ENCODE assay signal across 30 cellular contexts in genomic region chr6:110409794-110410193, GRCh38. TPM values are rescaled to one million over a fixed set of nuclear protein-coding genes. Genes with fewer than 3 reads are reported as not detected.
DNase-seq lines count a peak whose midpoint lies in the region; ATAC-seq, FAIRE-seq and TF ChIP-seq lines count a peak whose summit lies in the region.
"Had no signal": no experiment of that assay in that cellular context is flagged by ENCODE, and none has a peak within 500 bp of the region (broad histone marks: within the 10 kb centered on the region; RNA-seq: fewer than 3 reads in every experiment).

No MANE protein-coding gene starts in this region.

- in situ Hi-C loops in HepG2 (cut with HindIII; ENCODE audit: extremely low pct_ligation_motif_present, low pct_unique_long_range_greater_than_20kb) = no loop called here
- in situ Hi-C loops in K562 (cut with MboI) = no loop called here

- CTCF ChIA-PET in HepG2 (lab: Yijun Ruan, JAX; ENCODE audit: low intra/inter-chr PET ratio, low total read pairs) (no interaction called here), K562 (lab: Yijun Ruan, JAX; ENCODE audit: low intra/inter-chr PET ratio) (no interaction called here)

- no peak for TF ChIP-seq POLR2A in HepG2 (IDR thresholded peaks at IDR 0.05; ENCODE audit: insufficient read depth in 1 of 2, low read depth in 2 of 2, low read length in 2 of 2)
- TF ChIP-seq POLR2A in right lobe of liver (IDR thresholded peaks at IDR 0.05) = no peak
- TF ChIP-seq POLR2A in K562 (conservative IDR thresholded peaks at IDR 0.05) = no peak

- FAIRE-seq in HepG2 (lab: Jason Lieb, UNC) = no peak
- FAIRE-seq in K562 (lab: Jason Lieb, UNC) = no peak
- FAIRE-seq: GM12878, GM12892, GM18507 had no signal

- H3K4me3 ChIP-seq in HepG2 (replicated peaks in 1 of 3; ENCODE audit: insufficient read depth in 1 of 3, low read depth in 2 of 3, low read length in 3 of 3) = no peak overlapping the region
- H3K4me3 ChIP-seq in right lobe of liver = no peak overlapping the region
- no peak overlapping the region for H3K4me3 ChIP-seq in K562
- H3K4me3 ChIP-seq in right cardiac atrium (ENCODE audit: low read length) = no peak overlapping the region
- H3K4me3 ChIP-seq: BLaER1, GM12878 had no signal

- H3K79me2 ChIP-seq in HepG2 (ENCODE audit: insufficient read depth, low read length) (no peaks in the 10 kb centered on the region), K562 (ENCODE audit: control insufficient read depth, insufficient read depth, low read length) (no peaks in the 10 kb centered on the region)

- TF ChIP-seq EP300 in HepG2 (IDR thresholded peaks at IDR 0.05; ENCODE audit: low read depth in 2 of 2, low read length in 2 of 2) (no peak), HepG2 (CRISPR knock-in tag; IDR thresholded peaks at IDR 0.05; ENCODE audit: borderline replicate concordance) (no peak), K562 (IDR thresholded peaks at IDR 0.05; ENCODE audit: low read length) (no peak)

- no peak overlapping the region for H3K9ac ChIP-seq in HepG2 (ENCODE audit: insufficient read depth, low read depth, low read length)
- no peak overlapping the region for H3K9ac ChIP-seq in K562 (ENCODE audit: insufficient read depth in 1 of 2, low read depth in 2 of 2, low read length in 2 of 2)
- H3K9ac ChIP-seq: BLaER1 had no signal

- ATAC-seq in HepG2 (no peak), right lobe of liver (no peak), K562 (no peak), right cardiac atrium (no peak)
- ATAC-seq: GM12878 had no signal

- TF ChIP-seq CTCF in HepG2 (CRISPR knock-in tag; IDR thresholded peaks at IDR 0.05) (no peak), right lobe of liver (IDR thresholded peaks at IDR 0.05) (no peak), K562 (IDR thresholded peaks at IDR 0.05 in 2 of 3, conservative IDR thresholded peaks at IDR 0.05 in 1 of 3; ENCODE audit: insufficient read depth in 2 of 3, low read depth in 1 of 3, low read length in 3 of 3) (no peak)

- no peaks in the 10 kb centered on the region for H3K9me1 ChIP-seq in K562 (ENCODE audit: control insufficient read depth, insufficient read depth, low read length)

- intact Hi-C loops in HepG2 (cut with micrococcal nuclease; ENCODE audit: unreplicated experiment) (loop anchor here (10.0 kb wide), 1 partner anchor 1195 kb away; no protein-coding TSS in a partner anchor), right lobe of liver (cut with DNase I) (no loop called here), K562 (cut with micrococcal nuclease) (no loop called here), right cardiac atrium (cut with DNase I) (no loop called here)

- POLR2A ChIA-PET in HepG2 (lab: Yijun Ruan, JAX) (no interaction called here), K562 (lab: Yijun Ruan, JAX) (interaction anchor here (0.7 kb wide), 1 partner anchor 772 kb away, joined by 3 read pairs; no protein-coding TSS in a partner anchor)

- H3K27me3 ChIP-seq in HepG2 (ENCODE audit: control insufficient read depth in 1 of 2, insufficient read depth in 2 of 2, low read length in 2 of 2) = no peaks in the 10 kb centered on the region
- no peaks in the 10 kb centered on the region for H3K27me3 ChIP-seq in right lobe of liver
- peaks cover 16 to 45% of the 10 kb centered on the region in 2 experiments; a peak in 4 of 5 replicates for H3K27me3 ChIP-seq in K562 (ENCODE audit: control insufficient read depth in 2 of 2, insufficient read depth in 2 of 2, low read length in 2 of 2)
- no peaks in the 10 kb centered on the region for H3K27me3 ChIP-seq in right cardiac atrium (ENCODE audit: control insufficient read depth, insufficient read depth)
- H3K27me3 ChIP-seq: BE2C, BLaER1 had no signal

- DNase-seq in HepG2 (ENCODE audit: low spot score) (no peak), right lobe of liver (no peak), K562 (ENCODE audit: extremely low read depth in 1 of 4, low spot score in 3 of 4) (no peak), right cardiac atrium (no peak), NCI-H2081 (lab: John Stamatoyannopoulos, UW) (no peak)
- DNase-seq: ACHN; BE2C; C1 segment of cervical spinal cord; CD4-positive, alpha-beta memory T cell; CD4-positive, CD25-positive, alpha-beta regulatory T cell; CD8-positive, alpha-beta memory T cell; COR-L47; DMS 273 treated with DMSO at 0.1 percent for 48 hours; DMS153; DMS53; DMS79; DND-41; EL; GDM1 had no signal

- H4K20me1 ChIP-seq in HepG2 (ENCODE audit: insufficient read depth, low read length) = no peaks in the 10 kb centered on the region
- no peaks in the 10 kb centered on the region for H4K20me1 ChIP-seq in K562 (replicated peaks; ENCODE audit: control insufficient read depth, insufficient read depth, low read length)
- H4K20me1 ChIP-seq: BLaER1 had no signal

- no peak overlapping the region for H2AFZ ChIP-seq in HepG2 (ENCODE audit: low read length)
- H2AFZ ChIP-seq in K562 (ENCODE audit: low read depth, low read length) = no peak overlapping the region

- TF ChIP-seq RAD21 in HepG2 (CRISPR knock-in tag; IDR thresholded peaks at IDR 0.05) (no peak), K562 (CRISPR knock-in tag; conservative IDR thresholded peaks at IDR 0.05 in 1 of 2, IDR thresholded peaks at IDR 0.05 in 1 of 2) (no peak)

- H3K9me3 ChIP-seq in HepG2 (ENCODE audit: low read length) = no peaks in the 10 kb centered on the region
- H3K9me3 ChIP-seq in right lobe of liver = no peaks in the 10 kb centered on the region
- H3K9me3 ChIP-seq in K562 (replicated peaks; ENCODE audit: control insufficient read depth, insufficient read depth, low read depth, low read length) = no peaks in the 10 kb centered on the region
- no peaks in the 10 kb centered on the region for H3K9me3 ChIP-seq in right cardiac atrium (ENCODE audit: control insufficient read depth, low read length)
- H3K9me3 ChIP-seq: BE2C, BLaER1 had no signal

- H3K27ac ChIP-seq in HepG2 (ENCODE audit: extremely low read length, insufficient read depth, low read length) (no peak overlapping the region), right lobe of liver (no peak overlapping the region), K562 (ENCODE audit: extremely low read depth, low read depth, low read length) (no peak overlapping the region), right cardiac atrium (ENCODE audit: low read length) (no peak overlapping the region)
- H3K27ac ChIP-seq: 22Rv1, BLaER1 had no signal

- peaks cover 14% of the 10 kb centered on the region for H3K4me1 ChIP-seq in HepG2 (ENCODE audit: insufficient read depth, low read length)
- H3K4me1 ChIP-seq in right lobe of liver = peaks cover 0 to 13% (median 5%) of the 10 kb centered on the region in 4 donors
- no peaks in the 10 kb centered on the region; a peak in 1 of 5 replicates for H3K4me1 ChIP-seq in K562 (replicated peaks in 1 of 2; ENCODE audit: control insufficient read depth in 2 of 2, insufficient read depth in 2 of 2, low read length in 2 of 2)
- H3K4me1 ChIP-seq in right cardiac atrium (ENCODE audit: control insufficient read depth, insufficient read depth, low read length) = peaks cover 7% of the 10 kb centered on the region

- no TSS peak for BruUV-seq in HepG2 (replicated peaks; lab: Mats Ljungman, UMichigan)
- no TSS peak for BruUV-seq in K562 (replicated peaks; lab: Mats Ljungman, UMichigan)

- 0 out of 5 replicates have a peak, but pooled peaks cover 0 to 4% of the 10 kb centered on the region in 2 experiments for H3K36me3 ChIP-seq in HepG2 (replicated peaks in 1 of 2; ENCODE audit: control insufficient read depth in 1 of 2, insufficient read depth in 2 of 2, low read length in 2 of 2)
- H3K36me3 ChIP-seq in right lobe of liver = peaks cover 0 to 4% (median under 1%) of the 10 kb centered on the region in 4 donors
- H3K36me3 ChIP-seq in K562 (ENCODE audit: control insufficient read depth, insufficient read depth, low read length) = no peaks in the 10 kb centered on the region
- H3K36me3 ChIP-seq: BE2C, BLaER1 had no signal

- H3K4me2 ChIP-seq in HepG2 (ENCODE audit: low read depth, low read length) (no peak overlapping the region), K562 (ENCODE audit: insufficient read depth, low read length) (no peak overlapping the region)
- H3K4me2 ChIP-seq: BLaER1 had no signal

RNA-seq across cellular contexts. Expression of gene DDO, which starts 5.6 kb away (rescaled TPM):
- 10.3 and 14.6 TPM in 2 replicates for total RNA-seq in HepG2 (2016; rRNA removed; fragmentation: Illumina TruSeq; extraction: Trizol)
- 1.8 TPM in 2 replicates for total RNA-seq in HepG2 (2016; cell fraction: cytosol; rRNA removed; fragmentation: Illumina TruSeq; extraction: Trizol; ENCODE audit: low read depth)
- 10.6 and 13.4 TPM in 2 replicates for total RNA-seq in HepG2 (2016; cell fraction: insoluble cytoplasmic fraction; rRNA removed; fragmentation: Illumina TruSeq; extraction: Trizol)
- total RNA-seq in HepG2 (2016; cell fraction: membrane; rRNA removed; fragmentation: Illumina TruSeq; extraction: Trizol) = 4.4 and 4.7 TPM in 2 replicates
- 4.3 TPM in 2 replicates for total RNA-seq in HepG2 (2016; cell fraction: nucleus; rRNA removed; fragmentation: Illumina TruSeq; extraction: Trizol)
- 6.1 and 6.4 TPM in 2 replicates for polyA plus RNA-seq in HepG2 (2011; rRNA removed)
- polyA plus RNA-seq in HepG2 (2011; cell fraction: cytosol; rRNA removed) = 4.8 and 6.4 TPM in 2 replicates
- 2.2 and 3.2 TPM in 2 replicates for polyA plus RNA-seq in HepG2 (2011; cell fraction: nucleus; rRNA removed)
- 8.1 and 8.5 TPM in 2 replicates for polyA plus RNA-seq in HepG2 (2012)
- 1.2 and 1.4 TPM in 2 replicates for polyA plus RNA-seq in HepG2 (2016; cell fraction: cytosol; fragmentation: Illumina TruSeq; extraction: Trizol; ENCODE audit: low read depth)
- 10.3 and 10.7 TPM in 2 replicates for polyA plus RNA-seq in HepG2 (2016; cell fraction: insoluble cytoplasmic fraction; fragmentation: Illumina TruSeq; extraction: Trizol; ENCODE audit: low read depth)
- polyA plus RNA-seq in HepG2 (2016; cell fraction: membrane; fragmentation: Illumina TruSeq; extraction: Trizol; ENCODE audit: low read depth) = 2.9 and 3.0 TPM in 2 replicates
- polyA plus RNA-seq in HepG2 (2016; cell fraction: nucleus; fragmentation: Illumina TruSeq; extraction: Trizol; ENCODE audit: insufficient read depth, low read depth) = 5.3 and 5.5 TPM in 2 replicates
- 1.2 and 10.7 TPM in 2 replicates for polyA minus RNA-seq in HepG2 (2011; rRNA and poly(A)+ RNA removed; ENCODE audit: low replicate concordance)
- 3.7 and 5.5 TPM in 2 replicates for polyA minus RNA-seq in HepG2 (2011; cell fraction: cytosol; rRNA and poly(A)+ RNA removed)
- polyA minus RNA-seq in HepG2 (2011; cell fraction: nucleus; rRNA and poly(A)+ RNA removed) = 4.0 and 6.2 TPM in 2 replicates
- total RNA-seq in right lobe of liver = 1 to 10 TPM; 4.6 to 9.4 (median 6.4) TPM
- not detected in 2 replicates for total RNA-seq in K562 (2011; cell fraction: chromatin; rRNA removed; ENCODE audit: low replicate concordance)
- not detected in 2 replicates for total RNA-seq in K562 (2011; cell fraction: nucleolus; rRNA removed)
- not detected in 2 replicates for total RNA-seq in K562 (2011; cell fraction: nucleoplasm; rRNA removed)
- not detected in 2 replicates for total RNA-seq in K562 (2014; rRNA removed)
- 0.10 TPM in 1 of 2 replicates, not detected in the other for total RNA-seq in K562 (2014; rRNA removed; fragmentation: Illumina TruSeq; extraction: Trizol)
- total RNA-seq in K562 (2015; rRNA removed; fragmentation: Illumina TruSeq; extraction: Trizol) = 0.11 TPM in 1 of 2 replicates, not detected in the other
- 0.09 TPM in 1 of 2 replicates, not detected in the other for total RNA-seq in K562 (2021)
- polyA plus RNA-seq in K562 (2011; rRNA removed) = not detected in 2 replicates
- polyA plus RNA-seq in K562 (2011; cell fraction: cytosol; rRNA removed) = 0.03 TPM in 1 of 2 replicates, not detected in the other
- polyA plus RNA-seq in K562 (2011; cell fraction: nucleus; rRNA removed) = not detected in 2 replicates
- polyA plus RNA-seq in K562 (2012) = 0.09 and 0.37 TPM in 2 replicates
- not detected in 2 replicates for polyA plus RNA-seq in K562 (2014; fragmentation: Illumina TruSeq; extraction: Trizol)
- not detected for polyA plus RNA-seq in K562 (2014; fragmentation: Nextera tagmentation; extraction: Ambion mirVana)
- polyA plus RNA-seq in K562 (2014; rRNA removed) = not detected in 2 replicates
- polyA minus RNA-seq in K562 (2011; rRNA and poly(A)+ RNA removed) = not detected in 2 replicates
- polyA minus RNA-seq in K562 (2011; cell fraction: cytosol; rRNA and poly(A)+ RNA removed) = not detected in 2 replicates
- not detected in 2 replicates for polyA minus RNA-seq in K562 (2011; cell fraction: nucleus; rRNA and poly(A)+ RNA removed)
- total RNA-seq in right cardiac atrium = 10 to 100 TPM in 3 of 4 donors, 1 to 10 TPM in 1; 9.2 to 19.7 (median 18.5) TPM
- polyA plus RNA-seq in right cardiac atrium = 10.7 TPM
- total RNA-seq: A673; CD4-positive, alpha-beta memory T cell; CD4-positive, CD25-positive, alpha-beta regulatory T cell; CD8-positive, alpha-beta memory T cell; G401 had no signal
- polyA plus RNA-seq: CD4-positive, alpha-beta memory T cell; CD4-positive, CD25-positive, alpha-beta regulatory T cell; CD8-positive, alpha-beta memory T cell had no signal

RNA-seq across cellular contexts. Expression of gene METTL24, which starts 51.6 kb away (rescaled TPM):
- total RNA-seq in HepG2 (2016; rRNA removed; fragmentation: Illumina TruSeq; extraction: Trizol) = not detected in 2 replicates
- total RNA-seq in HepG2 (2016; cell fraction: cytosol; rRNA removed; fragmentation: Illumina TruSeq; extraction: Trizol; ENCODE audit: low read depth) = not detected in 2 replicates
- total RNA-seq in HepG2 (2016; cell fraction: insoluble cytoplasmic fraction; rRNA removed; fragmentation: Illumina TruSeq; extraction: Trizol) = not detected in 2 replicates
- total RNA-seq in HepG2 (2016; cell fraction: membrane; rRNA removed; fragmentation: Illumina TruSeq; extraction: Trizol) = not detected in 2 replicates
- total RNA-seq in HepG2 (2016; cell fraction: nucleus; rRNA removed; fragmentation: Illumina TruSeq; extraction: Trizol) = not detected in 2 replicates
- polyA plus RNA-seq in HepG2 (2011; rRNA removed) = not detected in 2 replicates
- not detected in 2 replicates for polyA plus RNA-seq in HepG2 (2011; cell fraction: cytosol; rRNA removed)
- not detected in 2 replicates for polyA plus RNA-seq in HepG2 (2011; cell fraction: nucleus; rRNA removed)
- polyA plus RNA-seq in HepG2 (2012) = not detected in 2 replicates
- polyA plus RNA-seq in HepG2 (2016; cell fraction: cytosol; fragmentation: Illumina TruSeq; extraction: Trizol; ENCODE audit: low read depth) = not detected in 2 replicates
- not detected in 2 replicates for polyA plus RNA-seq in HepG2 (2016; cell fraction: insoluble cytoplasmic fraction; fragmentation: Illumina TruSeq; extraction: Trizol; ENCODE audit: low read depth)
- polyA plus RNA-seq in HepG2 (2016; cell fraction: membrane; fragmentation: Illumina TruSeq; extraction: Trizol; ENCODE audit: low read depth) = not detected in 2 replicates
- not detected in 2 replicates for polyA plus RNA-seq in HepG2 (2016; cell fraction: nucleus; fragmentation: Illumina TruSeq; extraction: Trizol; ENCODE audit: insufficient read depth, low read depth)
- not detected in 2 replicates for polyA minus RNA-seq in HepG2 (2011; rRNA and poly(A)+ RNA removed; ENCODE audit: low replicate concordance)
- polyA minus RNA-seq in HepG2 (2011; cell fraction: cytosol; rRNA and poly(A)+ RNA removed) = not detected in 2 replicates
- not detected in 2 replicates for polyA minus RNA-seq in HepG2 (2011; cell fraction: nucleus; rRNA and poly(A)+ RNA removed)
- total RNA-seq in right lobe of liver = 1 to 10 TPM in 2 of 6 experiments, under 1 TPM in 4; 0.37 to 1.0 (median 0.57) TPM
- total RNA-seq in K562 (2011; cell fraction: chromatin; rRNA removed; ENCODE audit: low replicate concordance) = not detected in 2 replicates
- not detected in 2 replicates for total RNA-seq in K562 (2011; cell fraction: nucleolus; rRNA removed)
- not detected in 2 replicates for total RNA-seq in K562 (2011; cell fraction: nucleoplasm; rRNA removed)
- total RNA-seq in K562 (2014; rRNA removed) = not detected in 2 replicates
- not detected in 2 replicates for total RNA-seq in K562 (2014; rRNA removed; fragmentation: Illumina TruSeq; extraction: Trizol)
- not detected in 2 replicates for total RNA-seq in K562 (2015; rRNA removed; fragmentation: Illumina TruSeq; extraction: Trizol)
- total RNA-seq in K562 (2021) = not detected in 2 replicates
- polyA plus RNA-seq in K562 (2011; rRNA removed) = not detected in 2 replicates
- not detected in 2 replicates for polyA plus RNA-seq in K562 (2011; cell fraction: cytosol; rRNA removed)
- polyA plus RNA-seq in K562 (2011; cell fraction: nucleus; rRNA removed) = not detected in 2 replicates
- not detected in 2 replicates for polyA plus RNA-seq in K562 (2012)
- polyA plus RNA-seq in K562 (2014; fragmentation: Illumina TruSeq; extraction: Trizol) = not detected in 2 replicates
- not detected for polyA plus RNA-seq in K562 (2014; fragmentation: Nextera tagmentation; extraction: Ambion mirVana)
- not detected in 2 replicates for polyA plus RNA-seq in K562 (2014; rRNA removed)
- not detected in 2 replicates for polyA minus RNA-seq in K562 (2011; rRNA and poly(A)+ RNA removed)
- not detected in 2 replicates for polyA minus RNA-seq in K562 (2011; cell fraction: cytosol; rRNA and poly(A)+ RNA removed)
- not detected in 2 replicates for polyA minus RNA-seq in K562 (2011; cell fraction: nucleus; rRNA and poly(A)+ RNA removed)
- 1 to 10 TPM; 3.5 to 4.2 (median 3.8) TPM for total RNA-seq in right cardiac atrium
- polyA plus RNA-seq in right cardiac atrium = 0.77 TPM
- total RNA-seq: A172; CD4-positive, CD25-positive, alpha-beta regulatory T cell; Daoy; GM12878 had no signal
- polyA plus RNA-seq: AG04450; CD14-positive monocyte; CD4-positive, CD25-positive, alpha-beta regulatory T cell had no signal

Comparison
In these comparisons a context has a peak if more than half of its experiments do, and no peak if none do; other contexts are left out.
1. Of the 241 proteins assayed by ChIP-seq in both HepG2 and K562: peak only in HepG2: MAFF and MAFK; only in K562: none; in both: none; in neither: 239.